16 cellular contexts compared by ENCODE assay signal in the genomic region with DNA sequence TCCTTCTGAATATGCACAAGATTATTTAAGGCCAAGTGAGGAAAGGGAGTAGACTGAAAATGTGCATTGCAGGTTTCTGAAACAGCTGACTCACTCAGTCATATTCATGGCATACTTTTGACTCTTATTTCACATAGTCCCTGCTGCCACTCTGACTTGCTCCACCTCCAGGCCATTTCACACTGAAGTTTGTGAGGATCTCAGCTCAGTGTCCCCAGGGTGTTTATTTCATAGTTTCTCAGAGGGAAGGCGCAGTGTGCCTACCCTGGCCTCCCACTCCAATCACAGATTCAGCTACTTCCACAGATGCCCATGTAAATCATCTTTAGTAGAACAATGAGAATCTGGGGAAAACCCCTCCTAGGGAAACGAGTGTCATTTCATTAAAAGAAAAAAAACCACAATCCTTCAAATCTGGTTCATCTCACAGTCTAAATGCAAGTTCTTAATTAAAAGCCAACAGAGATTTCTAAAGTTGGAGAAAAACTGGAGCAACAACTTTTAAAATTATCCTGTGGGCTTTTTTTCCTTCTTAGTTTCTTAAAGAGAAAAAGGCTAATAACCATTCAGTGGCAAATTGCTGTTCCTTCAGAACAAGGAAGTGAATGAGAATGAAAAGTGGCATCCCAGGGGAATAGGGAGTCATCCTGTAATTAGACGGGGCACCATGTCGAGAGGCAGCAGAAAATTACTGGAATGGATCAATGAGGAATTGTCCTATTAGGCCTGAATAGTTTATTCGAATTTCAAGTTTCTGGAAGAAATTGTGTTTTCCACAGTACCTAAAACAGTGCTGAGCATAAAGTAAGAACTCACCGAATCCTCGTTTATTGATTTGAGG.
DNase-seq lines count a peak whose midpoint lies in the region; ATAC-seq lines count a peak whose summit lies in the region.
"Had no signal": no experiment of that assay in that cellular context is flagged by ENCODE, and none has a peak within 500 bp of the region (broad histone marks: within the 10 kb centered on the region; RNA-seq: fewer than 3 reads in every experiment).

No MANE protein-coding gene starts in this region.

- DNase-seq in GM03348 (ENCODE audit: low spot score): peak; percentile 37
- DNase-seq in SK-N-MC (ENCODE audit: low read depth, low spot score): peak; percentile 94
- DNase-seq in immature natural killer cell: no peak
- no peak for DNase-seq in NCI-H128 (lab: John Stamatoyannopoulos, UW; ENCODE audit: unreplicated experiment)
- DNase-seq in activated CD8-positive, alpha-beta memory T cell treated with anti-CD3 and anti-CD28 coated beads, Interleukin-2, amount 10 ng/mL, durations not matched to agents 7 days and 5 days: no peak
- DNase-seq in aorta: no peak
- DNase-seq: Caco-2; central memory CD4-positive, alpha-beta T cell; foreskin fibroblast; left lung; MM.1S; PC-9 had no signal

- H3K27ac Mint-ChIP-seq in immature natural killer cell: no peak overlapping the region
- H3K27ac Mint-ChIP-seq in activated CD8-positive, alpha-beta memory T cell treated with anti-CD3 and anti-CD28 coated beads, Interleukin-2, amount 10 ng/mL, durations not matched to agents 7 days and 5 days: no peak overlapping the region

- WGBS in aorta, 2 donors: 53 to 54% methylated on average over 7 of the region's 7 CpGs

- peaks cover 23% of the 10 kb centered on the region for H3K4me1 ChIP-seq in iPS-18a (ENCODE audit: control insufficient read depth, low read depth, low read length)
- no peaks in the 10 kb centered on the region for H3K4me1 ChIP-seq in aorta (ENCODE audit: control insufficient read depth in 1 of 2, insufficient read depth in 2 of 2, low read length in 2 of 2)
- H3K4me1 ChIP-seq: Caco-2, left lung had no signal

- intact Hi-C loops in aorta (cut with DNase I): no loop called here

- H3K4me3 ChIP-seq in SK-N-MC: peak overlapping the region; percentile 62
- peak overlapping the region; percentile 12 for H3K4me3 ChIP-seq in iPS-18a (ENCODE audit: low read length)
- H3K4me3 ChIP-seq in aorta (ENCODE audit: low read length in 2 of 2): no peak overlapping the region
- H3K4me3 ChIP-seq: left lung, PC-9 had no signal

- H3K27ac ChIP-seq in SK-N-MC (peak overlapping the region; percentile 94), iPS-18a (ENCODE audit: low read length) (peak overlapping the region; percentile 6), aorta (ENCODE audit: low read depth in 1 of 2, low read length in 2 of 2) (no peak overlapping the region)
- H3K27ac ChIP-seq: left lung, neutrophil, PC-9, VCaP had no signal

- H3K36me3 Mint-ChIP-seq in immature natural killer cell: no peaks in the 10 kb centered on the region
- H3K36me3 Mint-ChIP-seq in activated CD8-positive, alpha-beta memory T cell treated with anti-CD3 and anti-CD28 coated beads, Interleukin-2, amount 10 ng/mL, durations not matched to agents 7 days and 5 days: no peaks in the 10 kb centered on the region

- H3K4me1 Mint-ChIP-seq in immature natural killer cell: no peaks in the 10 kb centered on the region
- H3K4me1 Mint-ChIP-seq in activated CD8-positive, alpha-beta memory T cell treated with anti-CD3 and anti-CD28 coated beads, Interleukin-2, amount 10 ng/mL, durations not matched to agents 7 days and 5 days: no peaks in the 10 kb centered on the region

- peak; percentile 51 for ATAC-seq in HG02884 (IDR thresholded peaks at IDR 0.05; ENCODE audit: unreplicated experiment)
- ATAC-seq in activated CD8-positive, alpha-beta memory T cell treated with anti-CD3 and anti-CD28 coated beads, Interleukin-2, amount 10 ng/mL, durations not matched to agents 7 days and 5 days: no peak
- ATAC-seq in aorta (ENCODE audit: low FRiP score): no peak
- ATAC-seq: left lung had no signal

- no peaks in the 10 kb centered on the region for H3K9me3 ChIP-seq in SK-N-MC (ENCODE audit: low read depth, low read length)
- no peaks in the 10 kb centered on the region for H3K9me3 ChIP-seq in iPS-18a (ENCODE audit: control insufficient read depth, low read depth, low read length)
- H3K9me3 ChIP-seq in aorta (ENCODE audit: control insufficient read depth, low read length): no peaks in the 10 kb centered on the region
- H3K9me3 ChIP-seq: Caco-2, left lung, neutrophil had no signal

- no peak overlapping the region for H3K4me3 Mint-ChIP-seq in immature natural killer cell
- H3K4me3 Mint-ChIP-seq in activated CD8-positive, alpha-beta memory T cell treated with anti-CD3 and anti-CD28 coated beads, Interleukin-2, amount 10 ng/mL, durations not matched to agents 7 days and 5 days: no peak overlapping the region

- H3K36me3 ChIP-seq in SK-N-MC (ENCODE audit: insufficient read depth, low read length): no peaks in the 10 kb centered on the region
- no peaks in the 10 kb centered on the region for H3K36me3 ChIP-seq in iPS-18a (ENCODE audit: control insufficient read depth, low read depth, low read length)
- no peaks in the 10 kb centered on the region for H3K36me3 ChIP-seq in aorta (ENCODE audit: control insufficient read depth in 1 of 2, insufficient read depth in 2 of 2, low read length in 1 of 2)
- H3K36me3 ChIP-seq: left lung, neutrophil had no signal

- no peaks in the 10 kb centered on the region for H3K27me3 ChIP-seq in iPS-18a (ENCODE audit: control insufficient read depth, insufficient read depth, low read length)
- H3K27me3 ChIP-seq in aorta (ENCODE audit: control insufficient read depth in 1 of 2, insufficient read depth in 2 of 2, low read length in 1 of 2): no peaks in the 10 kb centered on the region
- H3K27me3 ChIP-seq: left lung, neutrophil had no signal

- peaks cover 0 to 15% (median 6%) of the 10 kb centered on the region in 6 donors for H3K9me3 Mint-ChIP-seq in immature natural killer cell
- no peaks in the 10 kb centered on the region for H3K9me3 Mint-ChIP-seq in activated CD8-positive, alpha-beta memory T cell treated with anti-CD3 and anti-CD28 coated beads, Interleukin-2, amount 10 ng/mL, durations not matched to agents 7 days and 5 days (ENCODE audit: low read depth)

- H3K9ac ChIP-seq in SK-N-MC (ENCODE audit: insufficient read length): peak overlapping the region; percentile 46
- peak overlapping the region; percentile 12 for H3K9ac ChIP-seq in iPS-18a (ENCODE audit: low read length)

- H3K27me3 Mint-ChIP-seq in immature natural killer cell (ENCODE audit: low read depth in 3 of 3): peaks cover 0 to 2% (median 0%) of the 10 kb centered on the region in 3 donors
- no peaks in the 10 kb centered on the region for H3K27me3 Mint-ChIP-seq in activated CD8-positive, alpha-beta memory T cell treated with anti-CD3 and anti-CD28 coated beads, Interleukin-2, amount 10 ng/mL, durations not matched to agents 7 days and 5 days

- CTCF ChIA-PET in activated CD8-positive, alpha-beta memory T cell treated with anti-CD3 and anti-CD28 coated beads, Interleukin-2, amount 10 ng/mL, durations not matched to agents 7 days and 5 days (lab: Charles Lee): no interaction called here

Comparison
In these comparisons a context has a peak if more than half of its experiments do, and no peak if none do; other contexts are left out.
1. DNase-seq: peak in GM03348 (single experiment) and SK-N-MC (single experiment); none in immature natural killer cell (0 of 3), NCI-H128 (single experiment), activated CD8-positive, alpha-beta memory T cell treated with anti-CD3 and anti-CD28 coated beads, Interleukin-2, amount 10 ng/mL, durations not matched to agents 7 days and 5 days (single experiment) and aorta (0 of 2).
2. H3K27ac ChIP-seq: peak in SK-N-MC (single experiment) and iPS-18a (single experiment); none in aorta (0 of 2).
3. H3K4me3 ChIP-seq: peak in SK-N-MC (single experiment) and iPS-18a (single experiment); none in aorta (0 of 2).